In the genomic region with DNA sequence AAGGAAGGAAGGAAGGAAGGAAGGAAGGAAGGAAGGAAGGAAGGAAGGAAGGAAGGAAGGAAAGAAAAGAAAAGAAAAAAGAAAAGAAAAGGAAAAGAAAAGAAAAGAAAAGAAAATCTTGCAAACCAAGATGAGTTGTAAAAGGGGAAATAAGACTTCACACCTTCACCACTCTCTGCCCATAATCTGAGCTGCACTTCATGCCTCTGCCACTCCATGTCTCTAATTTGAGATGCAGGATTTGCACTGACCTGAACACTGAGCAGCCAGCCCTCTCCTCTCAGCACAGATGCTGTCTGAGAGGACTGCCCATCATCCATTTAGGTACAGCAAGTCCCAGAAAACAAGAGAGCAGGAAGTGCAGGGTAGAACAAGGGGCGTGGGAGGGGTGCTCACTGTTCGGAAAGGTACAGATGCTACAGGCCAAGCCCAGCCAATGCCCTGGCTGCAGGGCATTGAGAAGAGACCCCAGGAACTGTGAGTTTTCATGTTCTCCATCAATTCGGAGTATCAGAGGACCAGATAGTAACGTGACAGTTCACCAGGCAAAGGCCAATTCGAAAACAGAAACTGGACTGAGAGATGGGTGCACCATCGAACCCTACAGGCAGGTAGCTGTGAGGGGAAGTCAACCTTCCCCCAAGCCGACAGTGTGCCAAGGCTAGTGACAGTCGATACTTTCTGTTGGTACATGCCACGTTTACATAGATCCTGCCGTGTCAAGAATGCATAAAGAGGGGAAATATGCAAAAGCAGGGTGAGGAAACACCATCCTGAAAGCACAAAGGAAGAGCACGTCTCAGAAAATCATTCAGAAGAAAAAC, we compare ENCODE assay signal across 9 cellular contexts.
A peak's percentile ranks its signal among the peaks of the same experiment; 100 is the strongest.
DNase-seq lines count a peak whose midpoint lies in the region; ATAC-seq, FAIRE-seq and TF ChIP-seq lines count a peak whose summit lies in the region.
"Had no signal": no experiment of that assay in that cellular context is flagged by ENCODE, and none has a peak within 500 bp of the region (broad histone marks: within the 10 kb centered on the region; RNA-seq: fewer than 3 reads in every experiment).

No MANE protein-coding gene starts in this region.

- POLR2A ChIA-PET in activated CD4-positive, alpha-beta memory T cell treated with anti-CD3 and anti-CD28 coated beads, Interleukin-2, amount 10 ng/mL, durations not matched to agents 7 days and 5 days (lab: Charles Lee) = no interaction called here

- H3K36me3 Mint-ChIP-seq in activated CD4-positive, alpha-beta memory T cell treated with anti-CD3 and anti-CD28 coated beads, Interleukin-2, amount 10 ng/mL, durations not matched to agents 7 days and 5 days (ENCODE audit: low read depth) = no peaks in the 10 kb centered on the region

- H3K9me3 Mint-ChIP-seq in activated CD4-positive, alpha-beta memory T cell treated with anti-CD3 and anti-CD28 coated beads, Interleukin-2, amount 10 ng/mL, durations not matched to agents 7 days and 5 days = no peaks in the 10 kb centered on the region

- H3K4me1 Mint-ChIP-seq in activated CD4-positive, alpha-beta memory T cell treated with anti-CD3 and anti-CD28 coated beads, Interleukin-2, amount 10 ng/mL, durations not matched to agents 7 days and 5 days = peaks cover 2% of the 10 kb centered on the region

- no peak for TF ChIP-seq CTCF in GM06990 (IDR thresholded peaks at IDR 0.05; ENCODE audit: insufficient read depth, low read length, poor library complexity, severe bottlenecking)
- TF ChIP-seq CTCF in bronchial epithelial cell (IDR thresholded peaks at IDR 0.05; ENCODE audit: insufficient read depth, low read length, severe bottlenecking) = no peak

- H3K27me3 Mint-ChIP-seq in activated CD4-positive, alpha-beta memory T cell treated with anti-CD3 and anti-CD28 coated beads, Interleukin-2, amount 10 ng/mL, durations not matched to agents 7 days and 5 days = no peaks in the 10 kb centered on the region

- H3K4me3 Mint-ChIP-seq in activated CD4-positive, alpha-beta memory T cell treated with anti-CD3 and anti-CD28 coated beads, Interleukin-2, amount 10 ng/mL, durations not matched to agents 7 days and 5 days = no peak overlapping the region

- H3K27ac Mint-ChIP-seq in activated CD4-positive, alpha-beta memory T cell treated with anti-CD3 and anti-CD28 coated beads, Interleukin-2, amount 10 ng/mL, durations not matched to agents 7 days and 5 days = no peak overlapping the region

- H3K36me3 ChIP-seq in GM06990 (ENCODE audit: control insufficient read depth, insufficient read depth, low read length) (no peaks in the 10 kb centered on the region), bronchial epithelial cell (ENCODE audit: control insufficient read depth, insufficient read depth, low read length) (no peaks in the 10 kb centered on the region)
- H3K36me3 ChIP-seq: stomach had no signal

- CTCF ChIA-PET in activated CD4-positive, alpha-beta memory T cell treated with anti-CD3 and anti-CD28 coated beads, Interleukin-2, amount 10 ng/mL, durations not matched to agents 7 days and 5 days (lab: Charles Lee) = no interaction called here

- peak; percentile 28 for FAIRE-seq in bronchial epithelial cell (lab: Jason Lieb, UNC)

- H3K4me3 ChIP-seq in GM06990 (replicated peaks; ENCODE audit: low read depth, low read length) (peak overlapping the region; percentile 56), bronchial epithelial cell (ENCODE audit: low read depth, low read length) (no peak overlapping the region)
- H3K4me3 ChIP-seq: stomach had no signal

- ATAC-seq in GM19324 (IDR thresholded peaks at IDR 0.05; ENCODE audit: low FRiP score, unreplicated experiment) = peak; percentile 69
- ATAC-seq in HG02970 (IDR thresholded peaks at IDR 0.05; ENCODE audit: low FRiP score, unreplicated experiment) = peak; percentile 38

- DNase-seq in GM06990 (ENCODE audit: extremely low read depth, insufficient read length) (peak; percentile 65), bronchial epithelial cell (ENCODE audit: low read depth) (no peak), hypothalamus (lab: John Stamatoyannopoulos, UW) (no peak), T1000 (lab: John Stamatoyannopoulos, UW) (no peak), HuH-7.5 (ENCODE audit: low spot score) (no peak)
- no peak for DNase-seq in activated CD4-positive, alpha-beta memory T cell treated with anti-CD3 and anti-CD28 coated beads, Interleukin-2, amount 10 ng/mL, durations not matched to agents 7 days and 5 days
- DNase-seq: stomach had no signal

- H3K27me3 ChIP-seq in GM06990 (replicated peaks; ENCODE audit: control insufficient read depth, insufficient read depth, low read length) = no peaks in the 10 kb centered on the region
- no peaks in the 10 kb centered on the region for H3K27me3 ChIP-seq in bronchial epithelial cell (ENCODE audit: control insufficient read depth, insufficient read depth, low read length)
- H3K27me3 ChIP-seq: stomach had no signal
